Comparison of ENCODE assay signal across 9 cellular contexts in the genomic region with DNA sequence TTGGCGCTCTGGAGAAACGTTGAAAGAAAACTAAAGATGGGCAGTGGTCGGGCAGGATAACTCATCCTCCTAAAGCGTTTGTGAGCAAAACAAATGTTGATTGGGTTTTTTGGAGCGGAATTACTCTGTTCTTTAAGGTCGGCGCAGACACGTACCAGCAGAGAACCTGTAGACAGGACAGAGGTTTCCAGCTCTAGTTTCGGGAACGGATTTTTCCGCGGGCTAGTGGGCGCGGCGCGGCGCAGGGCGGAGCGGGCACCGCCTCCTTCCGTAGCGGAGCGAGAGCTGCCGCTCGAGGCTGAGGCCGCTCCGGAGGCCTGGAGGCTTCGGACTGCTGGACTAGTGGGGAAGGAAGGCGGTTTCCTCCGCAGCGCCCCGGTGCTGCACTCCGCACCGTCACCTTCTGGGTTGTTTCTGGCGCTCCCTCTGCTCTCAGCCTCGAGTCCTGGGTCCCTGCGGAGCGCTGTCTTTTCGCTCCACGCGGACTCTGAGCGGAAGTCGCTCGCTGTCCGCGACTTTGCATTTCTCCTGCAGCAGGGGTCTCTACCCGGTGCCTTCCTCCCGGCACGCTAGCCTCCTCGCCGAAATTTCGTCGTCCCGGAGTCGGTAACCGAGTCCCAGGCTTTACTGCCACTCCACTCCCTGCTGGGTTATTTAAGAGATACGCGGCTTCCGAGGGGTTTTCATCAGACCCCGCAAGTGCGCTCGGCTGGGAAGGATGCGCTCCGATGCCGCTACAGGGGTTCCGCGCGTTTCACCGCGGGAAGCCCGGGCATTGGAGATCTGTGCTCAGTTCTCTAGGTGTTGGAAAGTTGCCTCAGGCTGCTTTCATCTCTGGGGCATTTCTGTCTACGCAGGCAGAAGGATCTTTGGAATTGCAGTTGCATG. TPM values are rescaled to one million over a fixed set of nuclear protein-coding genes. Genes with fewer than 3 reads are reported as not detected.
DNase-seq lines count a peak whose midpoint lies in the region; ATAC-seq and TF ChIP-seq lines count a peak whose summit lies in the region.
"Had no signal": no experiment of that assay in that cellular context is flagged by ENCODE, and none has a peak within 500 bp of the region (broad histone marks: within the 10 kb centered on the region; RNA-seq: fewer than 3 reads in every experiment).

No MANE protein-coding gene starts in this region.

- H3K9ac ChIP-seq in smooth muscle cell (ENCODE audit: low read depth) = no peak overlapping the region

- ATAC-seq in right cardiac atrium (peak; percentile 56 to 82), GM21515 (IDR thresholded peaks at IDR 0.05; ENCODE audit: unreplicated experiment) (no peak)

- in situ Hi-C loops in HAP-1 (cut with MboI; ENCODE audit: low sequenced_read_pairs) = no loop called here

- H3K9me3 ChIP-seq in HAP-1 (peaks cover 4% of the 10 kb centered on the region; the same call in 1 of the 2 replicates), right cardiac atrium (ENCODE audit: control insufficient read depth, low read length) (no peaks in the 10 kb centered on the region), smooth muscle cell (replicated peaks; ENCODE audit: low read depth) (no peaks in the 10 kb centered on the region)

- H3K79me2 ChIP-seq in smooth muscle cell (ENCODE audit: low read depth) = no peaks in the 10 kb centered on the region

- H4K20me1 ChIP-seq in smooth muscle cell (ENCODE audit: low read depth) = no peaks in the 10 kb centered on the region

- H3K4me2 ChIP-seq in smooth muscle cell = peak overlapping the region; percentile 70

- H3K27me3 ChIP-seq in HAP-1 (ENCODE audit: low read depth) (peaks cover 27% of the 10 kb centered on the region), right cardiac atrium (ENCODE audit: control insufficient read depth, insufficient read depth) (peaks cover 3% of the 10 kb centered on the region), smooth muscle cell (ENCODE audit: low read depth) (peaks cover 100% of the 10 kb centered on the region)

- 3% methylated on average over 72 of the region's 72 CpGs for whole genome bisulfite sequencing in right cardiac atrium
- WGBS in smooth muscle cell (ENCODE audit: low lambda C conversion rate) = 2% methylated on average over 64 of the region's 72 CpGs

- H3F3A ChIP-seq in smooth muscle cell (ENCODE audit: low read depth) = no peaks in the 10 kb centered on the region

- H3K4me3 ChIP-seq in HAP-1 (peak overlapping the region; percentile 15), right cardiac atrium (ENCODE audit: low read length) (peak overlapping the region; percentile 31), smooth muscle cell (peak overlapping the region; percentile 25)

- TF ChIP-seq POLR2A in erythroblast (IDR thresholded peaks at IDR 0.05; ENCODE audit: low read length) = no peak

- intact Hi-C loops in right cardiac atrium (cut with DNase I) = no loop called here

- H3K27ac ChIP-seq in right cardiac atrium (ENCODE audit: low read length) (no peak overlapping the region), smooth muscle cell (ENCODE audit: low read depth) (no peak overlapping the region)
- H3K27ac ChIP-seq: HL-60 had no signal

- no peak overlapping the region for H2AFZ ChIP-seq in smooth muscle cell (ENCODE audit: low read depth)

- H3K4me1 ChIP-seq in HAP-1 (no peaks in the 10 kb centered on the region), right cardiac atrium (ENCODE audit: control insufficient read depth, insufficient read depth, low read length) (peaks cover 5% of the 10 kb centered on the region), smooth muscle cell (ENCODE audit: low read depth) (peaks cover 17% of the 10 kb centered on the region)

- TF ChIP-seq CTCF in smooth muscle cell (IDR thresholded peaks at IDR 0.05; ENCODE audit: borderline replicate concordance, insufficient read depth, poor library complexity, severe bottlenecking) = no peak

- DNase-seq in HAP-1 (ENCODE audit: low spot score in 2 of 2) (peak in 1 of 2 experiments; percentile 60), activated T-cell treated with anti-CD3 and anti-CD28 coated beads for 48 hours (ENCODE audit: low read depth) (peak; percentile 27), right cardiac atrium (peak; percentile 41 to 72 (median 70)), smooth muscle cell (lab: John Stamatoyannopoulos, UW; ENCODE audit: unreplicated experiment) (no peak), erythroblast (lab: John Stamatoyannopoulos, UW) (no peak), COR-L47 (lab: John Stamatoyannopoulos, UW) (no peak), NCI-H2081 treated with DMSO at 0.1 percent for 48 hours (lab: John Stamatoyannopoulos, UW) (no peak)

- H3K36me3 ChIP-seq in HAP-1 (replicated peaks) (no peaks in the 10 kb centered on the region), smooth muscle cell (ENCODE audit: low read depth) (no peaks in the 10 kb centered on the region)

RNA-seq across cellular contexts. Expression of a gene that starts 7.0 kb away (rescaled TPM):
- under 1 TPM in 2 of 4 donors, not detected in 2; 0.06 to 0.08 TPM for total RNA-seq in right cardiac atrium
- polyA plus RNA-seq in right cardiac atrium = 0.05 TPM
- total RNA-seq in smooth muscle cell = not detected in 2 replicates
- 0.09 TPM in 1 of 2 replicates, not detected in the other for polyA plus RNA-seq in smooth muscle cell

RNA-seq across cellular contexts. Expression of a gene that starts 28.7 kb away (rescaled TPM):
- total RNA-seq in right cardiac atrium (not detected), smooth muscle cell (not detected in 2 replicates)
- polyA plus RNA-seq in right cardiac atrium (not detected), smooth muscle cell (0.34 TPM in 1 of 2 replicates, not detected in the other)

Comparison
In these comparisons a context has a peak if more than half of its experiments do, and no peak if none do; other contexts are left out.
1. DNase-seq: peak in activated T-cell treated with anti-CD3 and anti-CD28 coated beads for 48 hours (single experiment) and right cardiac atrium (3 of 3); none in smooth muscle cell (single experiment), erythroblast (0 of 2), COR-L47 (single experiment) and NCI-H2081 treated with DMSO at 0.1 percent for 48 hours (single experiment).
2. Peak in every context shown above with its lines, with median percentiles within 50 percentile points of each other: H3K4me3 ChIP-seq.